In the genomic region with DNA sequence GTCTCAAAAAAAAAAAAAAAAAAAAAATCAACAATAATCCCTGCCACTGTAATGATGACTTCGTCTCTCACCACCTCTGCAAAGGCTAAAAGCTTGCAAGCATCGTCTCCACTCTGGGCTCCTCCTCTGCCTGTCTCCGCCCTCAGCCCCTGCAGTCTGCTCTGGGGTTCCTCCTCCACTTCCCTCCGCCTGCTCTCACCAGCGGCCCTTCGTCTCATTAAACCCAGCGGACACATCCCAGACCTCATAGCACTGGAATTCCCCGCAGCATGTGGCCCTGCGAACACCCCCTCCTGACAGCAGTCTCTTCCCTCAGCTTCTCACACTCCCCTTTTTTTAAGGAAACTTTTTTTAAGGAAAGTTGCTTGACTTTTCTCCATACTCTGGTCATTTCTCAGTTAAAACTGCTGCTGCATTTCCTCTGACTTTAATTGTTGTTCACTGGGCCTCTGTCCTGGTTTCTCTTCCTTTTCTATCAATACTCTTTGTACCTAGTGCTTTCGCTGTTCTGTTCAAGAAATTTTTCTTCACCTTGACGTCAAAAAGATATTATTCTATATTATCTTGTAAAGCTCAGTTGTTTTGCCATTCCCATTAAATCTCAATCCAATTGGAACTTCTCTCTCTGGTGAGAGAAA, we compare ENCODE assay signal across 9 cellular contexts.
A peak's percentile ranks its signal among the peaks of the same experiment; 100 is the strongest.
DNase-seq lines count a peak whose midpoint lies in the region; ATAC-seq, FAIRE-seq and TF ChIP-seq lines count a peak whose summit lies in the region.
"Had no signal": no experiment of that assay in that cellular context is flagged by ENCODE, and none has a peak within 500 bp of the region (broad histone marks: within the 10 kb centered on the region; RNA-seq: fewer than 3 reads in every experiment).

No MANE protein-coding gene starts in this region.

- H3K36me3 ChIP-seq in cardiac muscle cell, result no peaks in the 10 kb centered on the region
- no peaks in the 10 kb centered on the region for H3K36me3 ChIP-seq in pancreas

- CTCF ChIA-PET in GM10248 (lab: Yijun Ruan, JAX), result interaction anchor here (1.1 kb wide), 1 partner anchor 15 kb away, joined by 4 read pairs; no protein-coding TSS in a partner anchor

- H3K4me1 ChIP-seq in cardiac muscle cell (ENCODE audit: low read depth) (no peaks in the 10 kb centered on the region), pancreas (no peaks in the 10 kb centered on the region)

- TF ChIP-seq CTCF in GM10248 (IDR thresholded peaks at IDR 0.05; ENCODE audit: control extremely low read depth, extremely low read depth, low read depth, missing control alignments) (no peak), cardiac muscle cell (IDR thresholded peaks at IDR 0.05; ENCODE audit: low read depth, low read length) (no peak), pancreas (IDR thresholded peaks at IDR 0.05) (no peak)

- peak in 3 of 4 donors; percentile 30 to 81 (median 78) for ATAC-seq in pancreas

- DNase-seq in GM10248 (ENCODE audit: extremely low spot score), result peak; percentile 19
- DNase-seq in RCC 7860 (ENCODE audit: low spot score), result peak; percentile 15
- peak; percentile 52 to 74 for DNase-seq in cardiac muscle cell (ENCODE audit: low read depth in 1 of 2, low spot score in 1 of 2)
- DNase-seq in pancreas, result peak in 1 of 6 donors; percentile 37
- no peak for DNase-seq in AML-193 (lab: John Stamatoyannopoulos, UW)
- no peak for DNase-seq in NCI-H2029 (lab: John Stamatoyannopoulos, UW)
- DNase-seq in superior temporal gyrus (ENCODE audit: extremely low spot score), result no peak
- DNase-seq in stimulated activated CD4-positive, alpha-beta T cell treated with anti-CD3 and anti-CD28 coated beads, Interleukin-4, amount 100 ng/mL, for 1 hour, result no peak
- DNase-seq: NCI-H2171 had no signal

- H3K4me3 ChIP-seq in cardiac muscle cell, result no peak overlapping the region
- H3K4me3 ChIP-seq in pancreas, result no peak overlapping the region

- H3K27ac ChIP-seq in cardiac muscle cell (no peak overlapping the region), pancreas (no peak overlapping the region)

- H3K27me3 ChIP-seq in cardiac muscle cell, result no peaks in the 10 kb centered on the region
- H3K27me3 ChIP-seq in pancreas, result no peaks in the 10 kb centered on the region

- FAIRE-seq in RCC 7860 (lab: Jason Lieb, UNC), result no peak
- no peak for FAIRE-seq in pancreas (lab: Jason Lieb, UNC)

- POLR2A ChIA-PET in GM10248 (lab: Yijun Ruan, JAX), result no interaction called here

- H3K9me3 ChIP-seq in cardiac muscle cell (ENCODE audit: low read depth) (no peaks in the 10 kb centered on the region), pancreas (no peaks in the 10 kb centered on the region)

- WGBS in pancreas, 2 donors, result 59 to 67% methylated on average over 11 of the region's 11 CpGs

- intact Hi-C loops in pancreas (cut with DNase I), result no loop called here

Comparison
In these comparisons a context has a peak if more than half of its experiments do, and no peak if none do; other contexts are left out.
1. DNase-seq: peak in GM10248 (single experiment), RCC 7860 (single experiment) and cardiac muscle cell (2 of 2); none in AML-193 (0 of 2), NCI-H2029 (single experiment), superior temporal gyrus (single experiment) and stimulated activated CD4-positive, alpha-beta T cell treated with anti-CD3 and anti-CD28 coated beads, Interleukin-4, amount 100 ng/mL, for 1 hour (single experiment).